In the genomic region with DNA sequence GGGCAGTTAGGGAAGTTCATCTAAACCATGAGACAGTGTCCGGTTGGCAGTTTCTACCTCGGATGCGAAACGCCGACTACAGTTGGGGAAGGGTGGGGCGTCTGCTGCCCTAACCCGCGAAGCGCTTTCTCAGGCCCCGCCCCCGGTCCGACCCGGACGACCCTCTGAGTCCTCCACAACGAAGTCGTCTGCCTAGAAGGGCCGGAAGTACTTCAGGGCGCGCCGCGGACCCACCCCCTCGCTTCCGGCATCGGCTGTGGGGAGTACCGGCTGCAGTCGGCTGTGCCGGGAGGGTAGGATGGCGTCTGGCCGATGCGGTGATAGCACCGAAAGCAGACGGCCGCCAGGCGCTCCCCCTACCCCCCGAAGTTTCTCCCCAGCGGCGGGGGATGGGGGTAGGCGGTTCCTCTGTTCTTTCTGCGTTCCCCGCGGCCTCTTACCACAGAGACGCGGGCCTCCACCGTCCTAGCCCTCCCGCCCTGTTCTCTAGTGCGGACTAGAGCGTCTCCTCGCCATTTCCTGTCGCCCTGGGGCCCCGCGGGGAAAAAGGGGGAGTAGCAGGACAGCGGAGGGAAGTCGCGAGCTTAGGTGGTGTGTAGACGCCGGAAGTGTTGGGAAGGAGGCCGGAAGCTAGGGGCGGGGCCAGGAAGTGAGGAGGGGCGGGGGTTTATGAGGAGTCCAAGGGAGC, we compare ENCODE assay signal across 8 cellular contexts.
DNase-seq lines count a peak whose midpoint lies in the region; ATAC-seq and TF ChIP-seq lines count a peak whose summit lies in the region.

A gene (plus strand): TSS at position 241 of the 688 bp plus-strand sequence. CDS start 719 bp downstream, outside the sequence.

- in situ Hi-C loops in T47D (cut with HindIII; ENCODE audit: low pct_unique_long_range_greater_than_20kb, low sequenced_read_pairs) = no loop called here

- DNase-seq in T-helper 1 cell = peak; percentile 94 to 98 (median 94)
- DNase-seq in T47D (ENCODE audit: low read depth in 1 of 2, low spot score in 1 of 2) = peak; percentile 80 to 99
- peak; percentile 99 for DNase-seq in iris pigment epithelial cell (ENCODE audit: low read depth)
- peak; percentile 94 to 96 for DNase-seq in stimulated activated CD4-positive, alpha-beta T cell treated with anti-CD3 and anti-CD28 coated beads, Interleukin-15, amount 100 ng/mL, for 1 hour (ENCODE audit: low read depth in 1 of 2, low spot score in 1 of 2)
- DNase-seq in NCI-H446 treated with DMSO at 0.1 percent for 48 hours (lab: John Stamatoyannopoulos, UW) = no peak
- DNase-seq in GF-D8 (lab: John Stamatoyannopoulos, UW) = no peak

- peak; percentile 34 for ATAC-seq in HG03060 (IDR thresholded peaks at IDR 0.05; ENCODE audit: low read depth, unreplicated experiment)

- TF ChIP-seq POLR2A in GM18526 (IDR thresholded peaks at IDR 0.05; ENCODE audit: extremely low read depth, insufficient read length) = peak; percentile 83

Comparison
In these comparisons a context has a peak if more than half of its experiments do, and no peak if none do; other contexts are left out.
1. DNase-seq: peak in T-helper 1 cell (5 of 5), T47D (2 of 2), iris pigment epithelial cell (single experiment) and stimulated activated CD4-positive, alpha-beta T cell treated with anti-CD3 and anti-CD28 coated beads, Interleukin-15, amount 100 ng/mL, for 1 hour (2 of 2); none in NCI-H446 treated with DMSO at 0.1 percent for 48 hours (single experiment) and GF-D8 (single experiment).